Comparison of ENCODE assay signal across 9 cellular contexts in genomic region chr7:131226116-131226562, GRCh38.
A peak's percentile ranks its signal among the peaks of the same experiment; 100 is the strongest.
DNase-seq lines count a peak whose midpoint lies in the region; TF ChIP-seq lines count a peak whose summit lies in the region.
"Had no signal": no experiment of that assay in that cellular context is flagged by ENCODE, and none has a peak within 500 bp of the region (broad histone marks: within the 10 kb centered on the region; RNA-seq: fewer than 3 reads in every experiment).

No MANE protein-coding gene starts in this region.

- TF ChIP-seq EP300 in tibial nerve (IDR thresholded peaks at IDR 0.05): no peak

- no peaks in the 10 kb centered on the region for H3K27me3 ChIP-seq in tibial nerve

- H3K9me3 ChIP-seq in SK-N-MC (ENCODE audit: low read depth, low read length): no peaks in the 10 kb centered on the region
- H3K9me3 ChIP-seq in tibial nerve: no peaks in the 10 kb centered on the region

- peak overlapping the region; percentile 92 for H3K27ac ChIP-seq in SK-N-MC
- peak overlapping the region; percentile 62 to 85 (median 73) for H3K27ac ChIP-seq in tibial nerve

- H3K4me3 ChIP-seq in SK-N-MC (peak overlapping the region; percentile 12; the same call in 1 of the 2 replicates), tibial nerve (no peak overlapping the region)

- no peaks in the 10 kb centered on the region for H3K36me3 ChIP-seq in SK-N-MC (ENCODE audit: insufficient read depth, low read length)
- H3K36me3 ChIP-seq in tibial nerve: no peaks in the 10 kb centered on the region

- DNase-seq in activated CD8-positive, alpha-beta memory T cell treated with anti-CD3 and anti-CD28 coated beads for 24 hours: peak; percentile 21
- DNase-seq in activated CD8-positive, alpha-beta memory T cell treated with anti-CD3 and anti-CD28 coated beads, Interleukin-2, amount 50 U/mL, for 48 hours: no peak
- DNase-seq in SK-N-MC (ENCODE audit: low read depth, low spot score) (peak; percentile 32), left kidney (ENCODE audit: low read depth, low spot score) (peak; percentile 51), tibial nerve (ENCODE audit: low spot score in 2 of 2) (no peak), COR-L47 (lab: John Stamatoyannopoulos, UW) (no peak), GDM1 (lab: John Stamatoyannopoulos, UW) (no peak)
- DNase-seq in activated naive CD4-positive, alpha-beta T cell (lab: John Stamatoyannopoulos, UW): no peak
- DNase-seq: effector CD4-positive, alpha-beta T cell had no signal

- TF ChIP-seq CTCF in tibial nerve (IDR thresholded peaks at IDR 0.05): no peak

- TF ChIP-seq POLR2A in tibial nerve (IDR thresholded peaks at IDR 0.05): no peak

- peaks cover 0 to 19% (median 10%) of the 10 kb centered on the region in 4 donors for H3K4me1 ChIP-seq in tibial nerve

- peak overlapping the region; percentile 46 for H3K9ac ChIP-seq in SK-N-MC (ENCODE audit: insufficient read length)

- 65 to 68% methylated on average over 3 of the region's 3 CpGs for WGBS in tibial nerve, 2 donors

Comparison
In these comparisons a context has a peak if more than half of its experiments do, and no peak if none do; other contexts are left out.
1. DNase-seq: peak in activated CD8-positive, alpha-beta memory T cell treated with anti-CD3 and anti-CD28 coated beads for 24 hours (single experiment), SK-N-MC (single experiment) and left kidney (single experiment); none in activated CD8-positive, alpha-beta memory T cell treated with anti-CD3 and anti-CD28 coated beads, Interleukin-2, amount 50 U/mL, for 48 hours (single experiment), tibial nerve (0 of 2), activated naive CD4-positive, alpha-beta T cell (0 of 4), COR-L47 (single experiment) and GDM1 (single experiment).